9 cellular contexts compared by ENCODE assay signal in the genomic region with DNA sequence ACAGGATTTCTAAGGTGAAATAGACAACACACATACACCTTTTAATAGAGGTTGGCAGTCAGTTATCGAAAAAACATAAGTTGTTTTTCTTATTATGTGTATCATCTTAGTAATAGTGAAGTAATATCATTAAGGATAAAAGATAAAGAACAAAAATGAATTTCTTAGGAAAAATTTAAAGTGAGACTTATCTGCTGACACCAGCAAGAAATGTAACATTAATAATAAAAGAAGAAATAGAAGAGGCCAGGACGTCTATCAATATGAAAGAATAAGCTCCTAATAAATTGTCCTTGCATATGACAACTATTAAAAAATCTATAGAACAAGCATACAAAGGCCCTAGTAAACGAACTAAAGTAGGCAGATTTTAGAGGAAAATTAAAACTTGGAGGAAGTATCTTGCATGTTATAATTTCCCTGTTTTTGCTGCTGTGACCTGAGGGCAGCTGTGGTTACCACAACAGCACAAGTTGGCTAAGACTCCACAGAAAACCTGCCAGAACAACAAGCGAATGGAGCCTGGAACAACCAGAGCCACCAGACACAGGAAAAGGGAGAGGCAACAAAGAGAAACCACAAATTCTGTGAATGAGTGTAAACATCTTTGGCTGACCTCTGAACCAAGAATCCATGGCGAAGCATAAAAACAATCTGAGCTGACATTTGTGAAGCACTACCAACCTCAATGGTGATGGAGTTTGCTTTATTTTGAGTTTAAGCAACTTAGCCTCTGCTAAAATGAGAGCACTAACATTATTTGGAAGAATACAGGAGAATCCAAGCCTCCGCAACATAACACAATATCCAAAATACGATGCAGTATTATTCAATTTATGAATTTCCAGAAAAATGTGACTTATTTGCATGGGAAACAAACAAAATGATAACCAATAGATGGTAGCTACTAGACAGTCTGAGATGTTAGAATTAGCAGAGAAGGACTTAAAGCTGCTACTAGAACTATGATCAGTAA.
A peak's percentile ranks its signal among the peaks of the same experiment; 100 is the strongest.
DNase-seq lines count a peak whose midpoint lies in the region; ATAC-seq and TF ChIP-seq lines count a peak whose summit lies in the region.
"Had no signal": no experiment of that assay in that cellular context is flagged by ENCODE, and none has a peak within 500 bp of the region (broad histone marks: within the 10 kb centered on the region; RNA-seq: fewer than 3 reads in every experiment).

No MANE protein-coding gene starts in this region.

- DNase-seq in KBM-7 (peak; percentile 87), body of pancreas (peak in 2 of 4 donors; percentile 14 to 42), islet precursor cell (peak; percentile 90), tibial artery (peak; percentile 77 to 78), NCI-H524 treated with DMSO at 0.1 percent for 48 hours (lab: John Stamatoyannopoulos, UW) (no peak), HUDEP-2 (lab: John Stamatoyannopoulos, UW; ENCODE audit: unreplicated experiment in 76 of 76) (no peak)
- DNase-seq in effector CD8-positive, alpha-beta T cell (lab: John Stamatoyannopoulos, UW) = no peak
- DNase-seq in activated T-cell treated with anti-CD3 and anti-CD28 coated beads, Interleukin-2, amount 50 U/mL, for 1 hour = no peak
- DNase-seq: activated naive CD8-positive, alpha-beta T cell treated with anti-CD3 and anti-CD28 coated beads, Interleukin-2, amount 10 ng/mL, durations not matched to agents 7 days and 5 days had no signal

- H3K4me3 ChIP-seq in body of pancreas (no peak overlapping the region), tibial artery (peak overlapping the region; percentile 10 to 25)

- intact Hi-C loops in body of pancreas (cut with DNase I) = no loop called here
- intact Hi-C loops in tibial artery (cut with DNase I; ENCODE audit: low total_unique reads) = no loop called here

- no peak for TF ChIP-seq POLR2A in body of pancreas (IDR thresholded peaks at IDR 0.05)

- H3K27me3 ChIP-seq in body of pancreas (no peaks in the 10 kb centered on the region), tibial artery (no peaks in the 10 kb centered on the region)

- H3K4me1 ChIP-seq in body of pancreas = no peaks in the 10 kb centered on the region
- peaks cover 0 to 12% (median 0%) of the 10 kb centered on the region in 4 donors for H3K4me1 ChIP-seq in tibial artery

- in situ Hi-C loops in KBM-7 (cut with MboI; ENCODE audit: low pct_unique_long_range_greater_than_20kb, low sequenced_read_pairs) = no loop called here

- H3K36me3 ChIP-seq in body of pancreas (replicated peaks in 1 of 2; ENCODE audit: insufficient read depth in 1 of 2, low read depth in 2 of 2) (no peaks in the 10 kb centered on the region), tibial artery (no peaks in the 10 kb centered on the region)

- no peak overlapping the region for H3K27ac ChIP-seq in body of pancreas
- peak overlapping the region; percentile 37 to 45 for H3K27ac ChIP-seq in tibial artery

- 63 to 68% methylated on average over 7 of the region's 7 CpGs for WGBS in body of pancreas, 2 donors

- no peaks in the 10 kb centered on the region for H3K9me3 ChIP-seq in body of pancreas
- no peaks in the 10 kb centered on the region for H3K9me3 ChIP-seq in tibial artery

- ATAC-seq in body of pancreas = peak; percentile 30

- TF ChIP-seq CTCF in body of pancreas (IDR thresholded peaks at IDR 0.05) = no peak
- TF ChIP-seq CTCF in tibial artery (IDR thresholded peaks at IDR 0.05) = no peak

Comparison
In these comparisons a context has a peak if more than half of its experiments do, and no peak if none do; other contexts are left out.
1. DNase-seq: peak in KBM-7 (single experiment), islet precursor cell (single experiment) and tibial artery (2 of 2); none in NCI-H524 treated with DMSO at 0.1 percent for 48 hours (single experiment), effector CD8-positive, alpha-beta T cell (single experiment), HUDEP-2 (0 of 76) and activated T-cell treated with anti-CD3 and anti-CD28 coated beads, Interleukin-2, amount 50 U/mL, for 1 hour (single experiment).
2. H3K27ac ChIP-seq: peak in tibial artery (2 of 2); none in body of pancreas (0 of 4).
3. H3K4me3 ChIP-seq: peak in tibial artery (2 of 2); none in body of pancreas (0 of 2).